In genomic region chr5:151094054-151094858, GRCh38 we compare ENCODE assay signal across 8 cellular contexts. TPM values are rescaled to one million over a fixed set of nuclear protein-coding genes. Genes with fewer than 3 reads are reported as not detected.
DNase-seq lines count a peak whose midpoint lies in the region; ATAC-seq and TF ChIP-seq lines count a peak whose summit lies in the region.

No MANE protein-coding gene starts in this region.

- TF ChIP-seq POLR2A in NB4 (IDR thresholded peaks at IDR 0.05; ENCODE audit: extremely low read depth, insufficient read length): no peak

- DNase-seq in GM13977 (ENCODE audit: low spot score) (peak; percentile 66), H7 (peak; percentile 42), NB4 (ENCODE audit: low read depth) (peak; percentile 32), lung microvascular endothelial cell (ENCODE audit: low read depth in 2 of 2) (peak; percentile 47 to 52), tibial artery (no peak), NCI-H446 (lab: John Stamatoyannopoulos, UW) (no peak), DMS153 (lab: John Stamatoyannopoulos, UW) (no peak)
- DNase-seq in activated naive CD4-positive, alpha-beta T cell treated with anti-CD3 and anti-CD28 coated beads, Interleukin-2, amount 50 U/mL, for 72 hours (ENCODE audit: low spot score in 2 of 2): peak; percentile 61 to 87

- H3K4me3 ChIP-seq in H7 (ENCODE audit: insufficient read depth, low read depth, low read length) (no peak overlapping the region), NB4 (ENCODE audit: low read depth, low read length) (no peak overlapping the region), tibial artery (no peak overlapping the region)

- H3K36me3 ChIP-seq in H7 (replicated peaks; ENCODE audit: control insufficient read depth, insufficient read depth, low read length) (no peaks in the 10 kb centered on the region), tibial artery (peaks cover 0 to 11% (median 0%) of the 10 kb centered on the region in 3 donors)

- peaks cover 4 to 7% of the 10 kb centered on the region in 2 donors for H3K36me3 Mint-ChIP-seq in activated naive CD4-positive, alpha-beta T cell treated with anti-CD3 and anti-CD28 coated beads, Interleukin-2, amount 50 U/mL, for 72 hours

- peak overlapping the region; percentile 36 to 42 for H3K27ac ChIP-seq in tibial artery

- TF ChIP-seq CTCF in GM13977 (IDR thresholded peaks at IDR 0.05; ENCODE audit: extremely low read depth, insufficient read depth, missing control alignments) (no peak), NB4 (IDR thresholded peaks at IDR 0.05; ENCODE audit: low read depth, low read length) (no peak), tibial artery (IDR thresholded peaks at IDR 0.05) (no peak)

- peaks cover 9 to 40% (median 36%) of the 10 kb centered on the region in 4 donors for H3K4me1 ChIP-seq in tibial artery

- in situ Hi-C loops in GM13977 (cut with MboI; ENCODE audit: low pct_unique_long_range_greater_than_20kb, low sequenced_read_pairs, unreplicated experiment): no loop called here

- peak; percentile 67 to 79 for ATAC-seq in activated naive CD4-positive, alpha-beta T cell treated with anti-CD3 and anti-CD28 coated beads, Interleukin-2, amount 50 U/mL, for 72 hours

- no peaks in the 10 kb centered on the region for H3K9me3 Mint-ChIP-seq in activated naive CD4-positive, alpha-beta T cell treated with anti-CD3 and anti-CD28 coated beads, Interleukin-2, amount 50 U/mL, for 72 hours

- peak overlapping the region; percentile 83 to 91 for H3K27ac Mint-ChIP-seq in activated naive CD4-positive, alpha-beta T cell treated with anti-CD3 and anti-CD28 coated beads, Interleukin-2, amount 50 U/mL, for 72 hours

- intact Hi-C loops in tibial artery (cut with DNase I; ENCODE audit: low total_unique reads): no loop called here

- no peaks in the 10 kb centered on the region for H3K9me3 ChIP-seq in tibial artery

- H3K27me3 ChIP-seq in H7 (ENCODE audit: control insufficient read depth, insufficient read depth, low read length) (no peaks in the 10 kb centered on the region), tibial artery (no peaks in the 10 kb centered on the region)

RNA-seq across cellular contexts. Expression of gene TNIP1, which starts 13.4 kb away (rescaled TPM):
- 27.3 and 38.6 TPM in 2 replicates for total RNA-seq in H7 (2014; rRNA removed; shearing (Covaris generic))
- total RNA-seq in activated naive CD4-positive, alpha-beta T cell treated with anti-CD3 and anti-CD28 coated beads, Interleukin-2, amount 50 U/mL, for 72 hours: 100 to 1,000 TPM; 221 to 276 TPM
- 60.8 and 77.6 TPM in 2 replicates for total RNA-seq in lung microvascular endothelial cell

Comparison
In these comparisons a context has a peak if more than half of its experiments do, and no peak if none do; other contexts are left out.
1. DNase-seq: peak in GM13977 (single experiment), H7 (single experiment), NB4 (single experiment), activated naive CD4-positive, alpha-beta T cell treated with anti-CD3 and anti-CD28 coated beads, Interleukin-2, amount 50 U/mL, for 72 hours (2 of 2) and lung microvascular endothelial cell (2 of 2); none in tibial artery (0 of 2), NCI-H446 (0 of 2) and DMS153 (single experiment).